Comparison of ENCODE assay signal across 29 cellular contexts in genomic region chr2:139600166-139600565, GRCh38.
"Had no signal": no experiment of that assay in that cellular context is flagged by ENCODE, and none has a peak within 500 bp of the region (broad histone marks: within the 10 kb centered on the region; RNA-seq: fewer than 3 reads in every experiment).

No MANE protein-coding gene starts in this region.

- ATAC-seq: activated CD4-positive, alpha-beta T cell treated with anti-CD3 and anti-CD28 coated beads for 36 hours; activated CD4-positive, CD25-positive, alpha-beta regulatory T cell treated with anti-CD3 and anti-CD28 coated beads, Interleukin-2, amount 50 U/mL, for 24 hours; activated CD8-positive, alpha-beta memory T cell treated with anti-CD3 and anti-CD28 coated beads, Interleukin-2, amount 10 ng/mL, durations not matched to agents 7 days and 5 days; activated CD8-positive, alpha-beta T cell treated with anti-CD3 and anti-CD28 coated beads, Interleukin-2, amount 10 ng/mL, durations not matched to agents 7 days and 5 days; activated naive CD8-positive, alpha-beta T cell treated with anti-CD3 and anti-CD28 coated beads, Interleukin-2, amount 50 U/mL, for 24 hours; body of pancreas; esophagus mucosa had no signal

- DNase-seq: activated B cell treated with CpG ODN at 0.5 μM for 24 hours; activated CD4-positive, alpha-beta memory T cell treated with anti-CD3 and anti-CD28 coated beads for 36 hours; activated CD4-positive, alpha-beta T cell treated with anti-CD3 and anti-CD28 coated beads for 36 hours; activated CD4-positive, alpha-beta T cell treated with anti-CD3 and anti-CD28 coated beads, Interleukin-2, amount 10 ng/mL, durations not matched to agents 24 days and 14 days; activated CD8-positive, alpha-beta memory T cell treated with anti-CD3 and anti-CD28 coated beads, Interleukin-2, amount 10 ng/mL, durations not matched to agents 7 days and 5 days; activated CD8-positive, alpha-beta memory T cell treated with anti-CD3 and anti-CD28 coated beads, Interleukin-2, amount 50 U/mL, for 4 hours; activated CD8-positive, alpha-beta T cell treated with anti-CD3 and anti-CD28 coated beads, Interleukin-2, amount 10 ng/mL, durations not matched to agents 7 days and 5 days; activated effector memory CD4-positive, alpha-beta T cell treated with anti-CD3 and anti-CD28 coated beads, Interleukin-2, amount 50 U/mL, for 16 hours; activated naive CD4-positive, alpha-beta T cell treated with anti-CD3 and anti-CD28 coated beads for 36 hours; activated naive CD8-positive, alpha-beta T cell treated with anti-CD3 and anti-CD28 coated beads for 36 hours; activated naive CD8-positive, alpha-beta T cell treated with anti-CD3 and anti-CD28 coated beads, Interleukin-2, amount 50 U/mL, for 24 hours; activated T-cell treated with anti-CD3 and anti-CD28 coated beads, Interleukin-2, amount 50 U/mL, for 1 hour; activated T-cell treated with anti-CD3 and anti-CD28 coated beads, Interleukin-2, amount 50 U/mL, for 48 hours; adrenal gland; amygdala; aorta; body of pancreas; caudate nucleus; cerebellar nuclear complex; dorsolateral prefrontal cortex; effector memory CD4-positive, alpha-beta T cell; endodermal cell; foreskin fibroblast; head of caudate nucleus; hippocampal formation; T1000; WERI-Rb-1 had no signal
